ENCODE assay signal across 32 cellular contexts in the genomic region with DNA sequence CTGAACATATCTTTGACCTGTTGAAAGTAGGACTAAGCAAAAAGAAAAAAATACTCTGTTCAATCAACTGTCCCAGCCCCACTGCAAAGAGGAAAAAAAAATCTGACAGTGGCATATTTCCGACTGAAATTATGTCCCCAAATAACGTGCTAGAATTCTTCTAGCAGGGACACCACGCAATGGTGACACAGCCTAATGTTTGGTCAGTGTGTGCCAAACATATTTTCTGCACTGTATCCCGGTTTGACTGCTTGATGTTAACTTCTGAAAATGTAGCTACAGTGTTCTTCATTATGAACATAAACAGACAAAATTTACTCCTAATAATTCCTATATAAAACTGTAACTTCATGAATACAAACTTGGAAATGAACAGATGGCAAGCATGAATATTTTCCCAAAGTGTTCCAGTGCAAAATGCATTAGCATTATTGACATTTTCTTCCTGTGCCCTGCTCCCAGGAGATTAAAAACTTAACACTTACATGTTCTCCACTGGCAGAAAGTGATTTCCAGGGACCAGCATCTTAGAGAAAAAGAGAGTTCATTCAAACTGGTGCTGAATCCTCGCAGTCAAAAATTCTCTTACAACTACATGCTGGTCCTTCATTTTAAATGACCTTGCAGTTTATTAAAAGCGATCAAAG.
"Had no signal": no experiment of that assay in that cellular context is flagged by ENCODE, and none has a peak within 500 bp of the region (broad histone marks: within the 10 kb centered on the region; RNA-seq: fewer than 3 reads in every experiment).

No MANE protein-coding gene starts in this region.

- H3K4me1 Mint-ChIP-seq: activated CD4-positive, alpha-beta T cell treated with anti-CD3 and anti-CD28 coated beads, Interleukin-2, amount 10 ng/mL, durations not matched to agents 7 days and 5 days; activated T-helper 17 cell treated with anti-CD3 and anti-CD28 coated beads, Interleukin-2, amount 50 U/mL, for 72 hours; endodermal cell; T-helper 17 cell had no signal

- ATAC-seq: activated CD8-positive, alpha-beta T cell treated with anti-CD3 and anti-CD28 coated beads for 36 hours; activated T-cell treated with anti-CD3 and anti-CD28 coated beads, Interleukin-2, amount 50 U/mL, for 4 hours; activated T-helper 17 cell treated with anti-CD3 and anti-CD28 coated beads, Interleukin-2, amount 50 U/mL, for 72 hours; esophagus mucosa; heart left ventricle; T-helper 17 cell had no signal

- H3K36me3 ChIP-seq: breast epithelium, cardiac muscle cell, colonic mucosa, heart left ventricle had no signal

- H3K27me3 Mint-ChIP-seq: activated CD4-positive, alpha-beta T cell treated with anti-CD3 and anti-CD28 coated beads, Interleukin-2, amount 10 ng/mL, durations not matched to agents 7 days and 5 days; activated CD8-positive, alpha-beta T cell treated with anti-CD3 and anti-CD28 coated beads for 36 hours; activated naive CD8-positive, alpha-beta T cell; activated T-helper 17 cell treated with anti-CD3 and anti-CD28 coated beads, Interleukin-2, amount 50 U/mL, for 72 hours; brain; T-helper 17 cell had no signal

- DNase-seq: activated CD4-positive, alpha-beta T cell treated with anti-CD3 and anti-CD28 coated beads for 1 hour; activated CD4-positive, alpha-beta T cell treated with anti-CD3 and anti-CD28 coated beads for 4 hours; activated CD4-positive, alpha-beta T cell treated with anti-CD3 and anti-CD28 coated beads, Interleukin-2, amount 10 ng/mL, durations not matched to agents 7 days and 5 days; activated CD4-positive, alpha-beta T cell treated with anti-CD3 and anti-CD28 coated beads, Interleukin-2, amount 50 U/mL, for 48 hours; activated CD4-positive, CD25-positive, alpha-beta regulatory T cell; activated CD8-positive, alpha-beta memory T cell treated with anti-CD3 and anti-CD28 coated beads for 24 hours; activated CD8-positive, alpha-beta T cell treated with anti-CD3 and anti-CD28 coated beads for 36 hours; activated effector memory CD4-positive, alpha-beta T cell treated with Interleukin-2 at 50 U/mL for 16 hours; activated gamma-delta T cell treated with Interleukin-2 at 50 U/mL for 16 hours; activated naive CD4-positive, alpha-beta T cell treated with anti-CD3 and anti-CD28 coated beads, Interleukin-2, amount 50 U/mL, for 16 hours; activated naive CD4-positive, alpha-beta T cell treated with Interleukin-2 at 50 U/mL for 16 hours; activated T-cell treated with anti-CD3 and anti-CD28 coated beads, Interleukin-2, amount 50 U/mL, for 4 hours; amniotic stem cell; anterior cingulate cortex; central memory CD4-positive, alpha-beta T cell; cerebellar nuclear complex; colonic mucosa; effector memory CD4-positive, alpha-beta T cell; endodermal cell; foreskin fibroblast; heart left ventricle; T-helper 1 cell; T-helper 17 cell; T1000 had no signal

- H3K36me3 Mint-ChIP-seq: activated naive CD8-positive, alpha-beta T cell; brain had no signal

- H3K4me3 Mint-ChIP-seq: activated CD4-positive, alpha-beta T cell treated with anti-CD3 and anti-CD28 coated beads, Interleukin-2, amount 10 ng/mL, durations not matched to agents 7 days and 5 days; activated CD8-positive, alpha-beta T cell treated with anti-CD3 and anti-CD28 coated beads for 36 hours; activated naive CD8-positive, alpha-beta T cell; activated T-cell treated with anti-CD3 and anti-CD28 coated beads, Interleukin-2, amount 50 U/mL, for 4 hours; activated T-helper 17 cell treated with anti-CD3 and anti-CD28 coated beads, Interleukin-2, amount 50 U/mL, for 72 hours; brain; endodermal cell; T-helper 17 cell; T-helper 2 cell treated with Interferon-gamma antibody and Interleukin-4, amounts not matched to agents 5 μg/mL and 100 μg/mL, for 36 hours had no signal

- H3K27ac ChIP-seq: breast epithelium, cardiac muscle cell, colonic mucosa, heart left ventricle had no signal

- H3K27ac Mint-ChIP-seq: activated CD4-positive, alpha-beta T cell treated with anti-CD3 and anti-CD28 coated beads, Interleukin-2, amount 10 ng/mL, durations not matched to agents 7 days and 5 days; activated CD8-positive, alpha-beta T cell treated with anti-CD3 and anti-CD28 coated beads for 36 hours; activated naive CD8-positive, alpha-beta T cell; activated T-helper 17 cell treated with anti-CD3 and anti-CD28 coated beads, Interleukin-2, amount 50 U/mL, for 72 hours; endodermal cell; T-helper 17 cell; T-helper 2 cell treated with Interferon-gamma antibody and Interleukin-4, amounts not matched to agents 5 μg/mL and 100 μg/mL, for 36 hours had no signal

- H3K9me3 ChIP-seq: breast epithelium, colonic mucosa had no signal

- FAIRE-seq: frontal cortex had no signal

- H3K4me1 ChIP-seq: breast epithelium, colonic mucosa, heart left ventricle had no signal

- H3K27me3 ChIP-seq: breast epithelium, cardiac muscle cell, colonic mucosa, heart left ventricle had no signal

- H3K4me3 ChIP-seq: breast epithelium, cardiac muscle cell, colonic mucosa, heart left ventricle had no signal
